In genomic region chr1:68308034-68308433, GRCh38 we compare ENCODE assay signal across 19 cellular contexts.
DNase-seq lines count a peak whose midpoint lies in the region; ATAC-seq and TF ChIP-seq lines count a peak whose summit lies in the region.
"Had no signal": no experiment of that assay in that cellular context is flagged by ENCODE, and none has a peak within 500 bp of the region (broad histone marks: within the 10 kb centered on the region; RNA-seq: fewer than 3 reads in every experiment).

No MANE protein-coding gene starts in this region.

- H3K27ac ChIP-seq in mammary epithelial cell (ENCODE audit: insufficient read depth, low read depth, low read length) (no peak overlapping the region), rectal smooth muscle tissue (ENCODE audit: low read depth, low read length) (peak overlapping the region; percentile 68)
- H3K27ac ChIP-seq in effector memory CD4-positive, alpha-beta T cell (ENCODE audit: insufficient read depth, low read length, poor library complexity, severe bottlenecking), result no peak overlapping the region
- H3K27ac ChIP-seq: SJSA1 had no signal

- DNase-seq in NCI-H187 treated with DMSO at 0.1 percent for 48 hours (lab: John Stamatoyannopoulos, UW), result peak; percentile 12
- no peak for DNase-seq in NCI-H187 (lab: John Stamatoyannopoulos, UW)
- DNase-seq in NCI-H2029 treated with DMSO at 0.1 percent for 48 hours (lab: John Stamatoyannopoulos, UW), result peak; percentile 50
- DNase-seq in mammary epithelial cell, result no peak
- DNase-seq in activated CD4-positive, alpha-beta T cell treated with anti-CD3 and anti-CD28 coated beads, Interleukin-2, amount 50 U/mL, for 48 hours, result no peak
- no peak for DNase-seq in effector memory CD4-positive, alpha-beta T cell
- DNase-seq: activated CD8-positive, alpha-beta memory T cell treated with anti-CD3 and anti-CD28 coated beads for 24 hours; activated naive CD4-positive, alpha-beta T cell treated with anti-CD3 and anti-CD28 coated beads for 36 hours; activated T-cell treated with anti-CD3 and anti-CD28 coated beads, Interleukin-2, amount 50 U/mL, for 4 hours; amniotic stem cell; central memory CD4-positive, alpha-beta T cell; COR-L47; stimulated activated CD4-positive, alpha-beta T cell treated with anti-CD3 and anti-CD28 coated beads, Interleukin-12 subunit alpha, Interleukin-12 subunit beta, amount 100 ng/mL, for 4 hours; stimulated activated CD4-positive, alpha-beta T cell treated with anti-CD3 and anti-CD28 coated beads, Interleukin-4, amount 100 ng/mL, for 4 hours had no signal

- no peaks in the 10 kb centered on the region for H3K79me2 ChIP-seq in mammary epithelial cell (ENCODE audit: insufficient read depth, low read length)

- no peak for TF ChIP-seq CTCF in mammary epithelial cell (conservative IDR thresholded peaks at IDR 0.05 in 1 of 2, IDR thresholded peaks at IDR 0.05 in 1 of 2; ENCODE audit: extremely low read depth in 1 of 2, insufficient read depth in 1 of 2, low read depth in 1 of 2, low read length in 2 of 2)

- in situ Hi-C loops in mammary epithelial cell (cut with MboI; ENCODE audit: low sequenced_read_pairs in 2 of 2), result no loop called here

- no peaks in the 10 kb centered on the region for H3K27me3 ChIP-seq in mammary epithelial cell (ENCODE audit: insufficient read depth, low read length)
- no peaks in the 10 kb centered on the region for H3K27me3 ChIP-seq in rectal smooth muscle tissue (ENCODE audit: control insufficient read depth, insufficient read depth, low read length)
- H3K27me3 ChIP-seq in effector memory CD4-positive, alpha-beta T cell (replicated peaks; ENCODE audit: control insufficient read depth, insufficient read depth, low read length, poor library complexity, severe bottlenecking), result no peaks in the 10 kb centered on the region
- H3K27me3 ChIP-seq: SJSA1 had no signal

- ATAC-seq in GM21786 (IDR thresholded peaks at IDR 0.05; ENCODE audit: unreplicated experiment), result no peak
- ATAC-seq: activated T-cell treated with anti-CD3 and anti-CD28 coated beads, Interleukin-2, amount 50 U/mL, for 4 hours; Panc1 had no signal

- no peaks in the 10 kb centered on the region for H4K20me1 ChIP-seq in mammary epithelial cell (ENCODE audit: insufficient read depth, low read length)

- H3K9me3 ChIP-seq in mammary epithelial cell (replicated peaks; ENCODE audit: insufficient read depth, low read length), result no peaks in the 10 kb centered on the region
- H3K9me3 ChIP-seq in effector memory CD4-positive, alpha-beta T cell (ENCODE audit: control insufficient read depth, low read length), result no peaks in the 10 kb centered on the region
- H3K9me3 ChIP-seq: SJSA1 had no signal

- intact Hi-C loops in mammary epithelial cell (cut with micrococcal nuclease), result no loop called here

- dilution Hi-C loops in mammary epithelial cell (cut with HindIII; ENCODE audit: low sequenced_read_pairs), result no loop called here

- CTCF ChIA-PET in mammary epithelial cell (lab: Charles Lee; ENCODE audit: low non-redundant PET), result no interaction called here

- no peak overlapping the region for H3K4me3 ChIP-seq in mammary epithelial cell (replicated peaks in 1 of 3; ENCODE audit: insufficient read depth in 1 of 3, low read depth in 2 of 3, low read length in 3 of 3)
- H3K4me3 ChIP-seq in rectal smooth muscle tissue (ENCODE audit: low read length), result no peak overlapping the region
- H3K4me3 ChIP-seq in effector memory CD4-positive, alpha-beta T cell (ENCODE audit: insufficient read depth, low read depth, low read length, poor library complexity, severe bottlenecking), result no peak overlapping the region
- H3K4me3 ChIP-seq: lung, SJSA1 had no signal

- no TSS peak for BruUV-seq in mammary epithelial cell (replicated peaks; lab: Mats Ljungman, UMichigan)

- H3K36me3 ChIP-seq in mammary epithelial cell (ENCODE audit: insufficient read depth, low read length), result no peaks in the 10 kb centered on the region
- H3K36me3 ChIP-seq in rectal smooth muscle tissue (ENCODE audit: control insufficient read depth, insufficient read depth, low read length), result no peaks in the 10 kb centered on the region
- H3K36me3 ChIP-seq in effector memory CD4-positive, alpha-beta T cell (ENCODE audit: control insufficient read depth, insufficient read depth, low read length), result no peaks in the 10 kb centered on the region
- H3K36me3 ChIP-seq: SJSA1 had no signal

- peaks cover 7% of the 10 kb centered on the region for H3K4me1 ChIP-seq in mammary epithelial cell (ENCODE audit: insufficient read depth, low read length)
- H3K4me1 ChIP-seq in rectal smooth muscle tissue (ENCODE audit: control insufficient read depth, insufficient read depth, low read length), result peaks cover 2% of the 10 kb centered on the region
- H3K4me1 ChIP-seq in effector memory CD4-positive, alpha-beta T cell (ENCODE audit: control insufficient read depth, insufficient read depth, low read length, poor library complexity, severe bottlenecking), result no peaks in the 10 kb centered on the region
- H3K4me1 ChIP-seq: SJSA1 had no signal

- H3K9ac ChIP-seq in mammary epithelial cell (ENCODE audit: insufficient read depth, low read length) (no peak overlapping the region), rectal smooth muscle tissue (ENCODE audit: low read length) (no peak overlapping the region)

- H3K4me2 ChIP-seq in mammary epithelial cell (ENCODE audit: insufficient read depth, low read depth, low read length), result peak overlapping the region; percentile 25

- 55% methylated on average over 1 of the region's 1 CpG for WGBS in mammary epithelial cell (ENCODE audit: low coverage, missing lambda C conversion rate)

- H2AFZ ChIP-seq in mammary epithelial cell (ENCODE audit: low read depth, low read length), result no peak overlapping the region

Comparison
In these comparisons a context has a peak if more than half of its experiments do, and no peak if none do; other contexts are left out.
1. DNase-seq: peak in NCI-H187 treated with DMSO at 0.1 percent for 48 hours (single experiment) and NCI-H2029 treated with DMSO at 0.1 percent for 48 hours (single experiment); none in NCI-H187 (0 of 2), mammary epithelial cell (single experiment), activated CD4-positive, alpha-beta T cell treated with anti-CD3 and anti-CD28 coated beads, Interleukin-2, amount 50 U/mL, for 48 hours (0 of 2) and effector memory CD4-positive, alpha-beta T cell (0 of 3).